ENCODE assay signal across 11 cellular contexts in the genomic region with DNA sequence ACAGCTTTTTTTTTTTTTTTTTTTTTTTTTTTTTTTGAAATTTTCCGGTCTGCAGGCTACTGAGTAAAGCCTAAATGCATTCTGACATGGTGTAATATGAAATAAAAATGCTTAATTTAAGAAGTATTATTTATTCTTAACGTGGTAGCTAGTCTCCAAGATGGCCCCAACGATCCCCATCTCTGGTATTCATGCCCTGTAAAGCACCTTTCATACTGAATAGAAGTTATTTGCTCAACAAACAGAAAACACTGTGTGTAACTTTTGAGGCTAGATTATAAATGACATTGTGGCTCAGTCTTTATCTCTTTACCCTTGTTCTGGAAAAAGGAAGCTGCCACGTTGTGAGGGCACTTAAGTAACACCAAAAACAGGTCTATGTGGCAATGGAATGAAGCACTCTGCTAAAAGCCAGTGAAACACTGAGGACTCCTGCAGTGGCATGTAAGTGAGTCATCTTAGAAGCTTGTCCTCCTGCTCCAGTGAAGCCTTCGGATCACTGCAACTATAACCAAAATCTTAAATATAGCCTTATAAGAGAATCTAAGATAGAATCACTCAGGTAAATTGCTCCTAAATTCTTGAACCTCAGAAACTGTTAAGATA.
A peak's percentile ranks its signal among the peaks of the same experiment; 100 is the strongest.
DNase-seq lines count a peak whose midpoint lies in the region; ATAC-seq and TF ChIP-seq lines count a peak whose summit lies in the region.
"Had no signal": no experiment of that assay in that cellular context is flagged by ENCODE, and none has a peak within 500 bp of the region (broad histone marks: within the 10 kb centered on the region; RNA-seq: fewer than 3 reads in every experiment).

No MANE protein-coding gene starts in this region.

- CTCF ChIA-PET in A673 (lab: Charles Lee) = no interaction called here

- H3K27ac ChIP-seq in A673 (ENCODE audit: low read depth, low read length, poor library complexity, severe bottlenecking) = no peak overlapping the region

- no peaks in the 10 kb centered on the region for H3K27me3 ChIP-seq in A673 (replicated peaks; ENCODE audit: insufficient read depth, low read depth, low read length, poor library complexity)

- intact Hi-C loops in A673 (cut with micrococcal nuclease; ENCODE audit: unreplicated experiment) = no loop called here

- TF ChIP-seq CTCF in A673 (conservative IDR thresholded peaks at IDR 0.05; ENCODE audit: low read depth, low read length) (no peak), foreskin fibroblast (IDR thresholded peaks at IDR 0.05; ENCODE audit: low read depth, low read length) (no peak)

- no peaks in the 10 kb centered on the region for H3K36me3 ChIP-seq in A673 (ENCODE audit: insufficient read depth, low read length, poor library complexity, severe bottlenecking)

- H3K9me3 ChIP-seq in A673 (ENCODE audit: low read depth, low read length, poor library complexity, severe bottlenecking) = no peaks in the 10 kb centered on the region

- ATAC-seq in GM18520 (IDR thresholded peaks at IDR 0.05; ENCODE audit: unreplicated experiment) (no peak), HG03565 (IDR thresholded peaks at IDR 0.05; ENCODE audit: unreplicated experiment) (no peak)
- ATAC-seq: CD8-positive, alpha-beta T cell had no signal

- no TSS peak for BruUV-seq in A673 (replicated peaks; lab: Mats Ljungman, UMichigan)

- no peaks in the 10 kb centered on the region for H3K4me1 ChIP-seq in A673 (ENCODE audit: insufficient read depth, low read length, poor library complexity, severe bottlenecking)

- peak; percentile 56 for DNase-seq in A673 (ENCODE audit: low spot score)
- DNase-seq in HK-2 (ENCODE audit: unreplicated experiment) = peak; percentile 4
- peak; percentile 63 for DNase-seq in SKM-1 (lab: John Stamatoyannopoulos, UW; ENCODE audit: unreplicated experiment)
- DNase-seq in foreskin fibroblast = peak; percentile 77 to 84
- DNase-seq in SK-N-DZ (ENCODE audit: low spot score) = no peak
- DNase-seq in stimulated activated CD8-positive, alpha-beta memory T cell treated with anti-CD3 and anti-CD28 coated beads, Interleukin-4, amount 100 ng/mL, for 48 hours = no peak
- DNase-seq: CD8-positive, alpha-beta T cell; NCI-H1436; T-helper 9 cell had no signal

- POLR2A ChIA-PET in A673 (lab: Charles Lee; ENCODE audit: low non-redundant PET) = no interaction called here

- H3K4me3 ChIP-seq in A673 (ENCODE audit: low read depth, low read length, poor library complexity, severe bottlenecking) = no peak overlapping the region
- no peak overlapping the region for H3K4me3 ChIP-seq in foreskin fibroblast (ENCODE audit: low read depth in 1 of 2, low read length in 2 of 2)

Comparison
In these comparisons a context has a peak if more than half of its experiments do, and no peak if none do; other contexts are left out.
1. DNase-seq: peak in A673 (single experiment), HK-2 (single experiment), SKM-1 (single experiment) and foreskin fibroblast (2 of 2); none in SK-N-DZ (single experiment) and stimulated activated CD8-positive, alpha-beta memory T cell treated with anti-CD3 and anti-CD28 coated beads, Interleukin-4, amount 100 ng/mL, for 48 hours (single experiment).